In genomic region chr2:45876611-45877010, GRCh38 we compare ENCODE assay signal across 35 cellular contexts.
"Had no signal": no experiment of that assay in that cellular context is flagged by ENCODE, and none has a peak within 500 bp of the region (broad histone marks: within the 10 kb centered on the region; RNA-seq: fewer than 3 reads in every experiment).

No MANE protein-coding gene starts in this region.

- DNase-seq: Karpas-422, Kasumi-1, MG63, MM.1S, MV-4-11, NCI-H1048, NCI-H1092, NCI-H1092 treated with DMSO at 0.1 percent for 48 hours, NCI-H1105, NCI-H1105 treated with DMSO at 0.1 percent for 48 hours, NCI-H1417, NCI-H1417 treated with DMSO at 0.1 percent for 48 hours, NCI-H1436, NCI-H1436 treated with DMSO at 0.1 percent for 48 hours, NCI-H146, NCI-H1694, NCI-H1694 treated with DMSO at 0.1 percent for 48 hours, NCI-H187, NCI-H187 treated with DMSO at 0.1 percent for 48 hours, NCI-H1930, NCI-H2029, NCI-H2029 treated with DMSO at 0.1 percent for 48 hours, NCI-H2081, NCI-H2081 treated with DMSO at 0.1 percent for 48 hours, NCI-H2171, NCI-H2171 treated with DMSO at 0.1 percent for 48 hours, NCI-H2227 treated with DMSO at 0.1 percent for 48 hours, NCI-H226, NCI-H345, NCI-H446, NCI-H446 treated with DMSO at 0.1 percent for 48 hours, NCI-H510A, NCI-H510A treated with DMSO at 0.1 percent for 48 hours, NCI-H524, NCI-H524 treated with DMSO at 0.1 percent for 48 hours had no signal

- H3K27me3 ChIP-seq: MG63 had no signal

- H3K4me3 ChIP-seq: MG63 had no signal
